In genomic region chr1:153396461-153396860, GRCh38 we compare ENCODE assay signal across 1 cellular context.
TF ChIP-seq lines count a peak whose summit lies in the region.

No MANE protein-coding gene starts in this region.

TF ChIP-seq in H1, 55 proteins besides CTCF, POLR2A, EP300 and RAD21:
- no peak for TF ChIP-seq CTBP2 (IDR thresholded peaks at IDR 0.05; ENCODE audit: borderline replicate concordance, insufficient read depth, insufficient read length, low read length)
- no peak for TF ChIP-seq JUN (IDR thresholded peaks at IDR 0.05; ENCODE audit: low read depth, low read length)
- no peak for TF ChIP-seq JUND (IDR thresholded peaks at IDR 0.05; ENCODE audit: low read length)
- TF ChIP-seq RNF2 (IDR thresholded peaks at IDR 0.05; ENCODE audit: borderline replicate concordance, low read depth, low read length, missing control alignments, poor library complexity, severe bottlenecking), result no peak
- no peak for TF ChIP-seq SRF (IDR thresholded peaks at IDR 0.05; ENCODE audit: low read depth, low read length)
- TF ChIP-seq TBP (IDR thresholded peaks at IDR 0.05; ENCODE audit: low read depth, low read length), result no peak
- TF ChIP-seq, protein P1, sequence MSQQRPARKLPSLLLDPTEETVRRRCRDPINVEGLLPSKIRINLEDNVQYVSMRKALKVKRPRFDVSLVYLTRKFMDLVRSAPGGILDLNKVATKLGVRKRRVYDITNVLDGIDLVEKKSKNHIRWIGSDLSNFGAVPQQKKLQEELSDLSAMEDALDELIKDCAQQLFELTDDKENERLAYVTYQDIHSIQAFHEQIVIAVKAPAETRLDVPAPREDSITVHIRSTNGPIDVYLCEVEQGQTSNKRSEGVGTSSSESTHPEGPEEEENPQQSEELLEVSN (IDR thresholded peaks at IDR 0.05), result no peak
- TF ChIP-seq KDM4A (IDR thresholded peaks at IDR 0.05; ENCODE audit: low read depth, low read length, severe bottlenecking), result no peak
- TF ChIP-seq RFX5 (IDR thresholded peaks at IDR 0.05; ENCODE audit: borderline replicate concordance, low read depth, low read length), result no peak
- no peak for TF ChIP-seq SP1 (IDR thresholded peaks at IDR 0.05; ENCODE audit: low read depth, low read length)
- no peak for TF ChIP-seq TEAD4 (IDR thresholded peaks at IDR 0.05; ENCODE audit: low read depth, low read length)
